Comparison of ENCODE assay signal across 1 cellular context in the genomic region with DNA sequence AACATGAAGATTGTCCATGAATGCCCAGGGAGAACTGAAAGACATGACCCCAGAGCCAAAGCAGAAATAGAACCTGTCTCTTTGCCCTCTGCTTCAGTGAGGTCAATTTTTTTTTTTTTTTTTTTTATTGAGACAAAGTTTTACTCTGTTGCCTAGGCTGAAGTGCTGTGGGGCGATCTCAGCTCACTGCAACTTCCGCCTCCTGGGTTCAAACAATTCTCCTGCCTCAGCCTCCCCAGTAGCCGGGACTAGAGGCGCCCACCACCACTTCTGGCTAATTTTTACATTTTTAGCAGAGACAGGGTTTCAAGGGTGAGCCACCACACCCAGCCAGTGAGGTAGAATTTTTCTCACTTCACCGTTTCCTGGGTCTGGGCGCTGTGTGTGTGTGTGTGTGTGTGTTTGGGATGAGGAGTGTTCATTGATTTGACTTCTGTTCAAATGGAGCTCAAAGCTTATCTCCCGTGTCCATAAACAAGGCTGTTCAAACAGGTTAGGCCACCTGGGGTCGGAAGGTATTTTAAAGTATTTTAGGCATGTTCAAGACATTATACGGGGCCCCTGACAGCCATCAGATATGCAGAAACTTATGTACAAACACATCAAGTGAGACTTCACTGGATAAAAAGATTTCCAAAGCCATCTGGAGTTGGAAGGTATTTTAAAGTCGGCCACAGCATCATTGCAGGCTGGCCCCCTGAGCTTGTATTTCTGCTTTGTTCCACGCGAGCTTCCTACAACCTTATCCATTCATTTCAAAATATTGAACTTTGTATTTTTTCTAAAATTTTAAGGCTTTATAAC.
TF ChIP-seq lines count a peak whose summit lies in the region.

No MANE protein-coding gene starts in this region.

TF ChIP-seq in HepG2, 621 proteins besides CTCF, POLR2A, EP300 and RAD21 (continued from another document and continues in another):
- TF ChIP-seq ZBED4 (CRISPR knock-in tag; IDR thresholded peaks at IDR 0.05; ENCODE audit: borderline replicate concordance) (0 out of 2 replicates have a peak, but pooled peaks have one; percentile 30), RXRB (CRISPR knock-in tag; IDR thresholded peaks at IDR 0.05; ENCODE audit: borderline replicate concordance) (peak; percentile 71), ZFY (CRISPR knock-in tag; IDR thresholded peaks at IDR 0.05) (no peak), ATM (IDR thresholded peaks at IDR 0.05; ENCODE audit: borderline replicate concordance) (no peak), ZUFSP (CRISPR knock-in tag; IDR thresholded peaks at IDR 0.05; ENCODE audit: borderline replicate concordance) (no peak), PBX3 (CRISPR knock-in tag; IDR thresholded peaks at IDR 0.05; ENCODE audit: borderline replicate concordance) (no peak), GLI4 (CRISPR knock-in tag; IDR thresholded peaks at IDR 0.05; ENCODE audit: borderline replicate concordance) (no peak), ZNF446 (CRISPR knock-in tag; IDR thresholded peaks at IDR 0.05) (no peak), RBFOX2 (IDR thresholded peaks at IDR 0.05; ENCODE audit: low read depth, low read length) (no peak), ZFYVE20 (CRISPR knock-in tag; IDR thresholded peaks at IDR 0.05; ENCODE audit: borderline replicate concordance, low read depth) (no peak), PTBP1 (IDR thresholded peaks at IDR 0.05; ENCODE audit: low read depth, low read length, poor library complexity, severe bottlenecking) (no peak), ZNF691 (CRISPR knock-in tag; IDR thresholded peaks at IDR 0.05; ENCODE audit: borderline replicate concordance, low read depth) (no peak), KDM6A (CRISPR knock-in tag; IDR thresholded peaks at IDR 0.05; ENCODE audit: low read depth) (peak; percentile 33; the same call in 1 of the 2 replicates), NONO (IDR thresholded peaks at IDR 0.05) (no peak), NONO (CRISPR knock-in tag; conservative IDR thresholded peaks at IDR 0.05) (peak; percentile 68), TFDP1 (CRISPR knock-in tag; IDR thresholded peaks at IDR 0.05; ENCODE audit: borderline replicate concordance) (no peak), GPN1 (CRISPR knock-in tag; IDR thresholded peaks at IDR 0.05; ENCODE audit: borderline replicate concordance) (no peak), ZSCAN31 (CRISPR knock-in tag; IDR thresholded peaks at IDR 0.05; ENCODE audit: low read depth) (peak; percentile 46; the same call in 1 of the 2 replicates), ZNF644 (CRISPR knock-in tag; IDR thresholded peaks at IDR 0.05; ENCODE audit: low read depth) (0 out of 2 replicates have a peak, but pooled peaks have one; percentile 25), ZNF558 (CRISPR knock-in tag; IDR thresholded peaks at IDR 0.05; ENCODE audit: borderline replicate concordance) (no peak), ZNF564 (CRISPR knock-in tag; IDR thresholded peaks at IDR 0.05) (no peak), TBL1XR1 (IDR thresholded peaks at IDR 0.05; ENCODE audit: borderline replicate concordance, low read length, partially characterized antibody) (peak; percentile 15), FOXC1 (CRISPR knock-in tag; IDR thresholded peaks at IDR 0.05; ENCODE audit: borderline replicate concordance) (no peak; the same call in 1 of the 2 replicates), FOSL2 (CRISPR knock-in tag; IDR thresholded peaks at IDR 0.05) (peak; percentile 14; the same call in 1 of the 2 replicates), MAX (IDR thresholded peaks at IDR 0.05) (0 out of 2 replicates have a peak, but pooled peaks have one; percentile 8), NFIC (IDR thresholded peaks at IDR 0.05; ENCODE audit: low read length) (no peak; the same call in 1 of the 2 replicates), ZNF33B (CRISPR knock-in tag; IDR thresholded peaks at IDR 0.05) (no peak), ZNF296 (CRISPR knock-in tag; conservative IDR thresholded peaks at IDR 0.05) (no peak), FOXK1 (CRISPR knock-in tag; IDR thresholded peaks at IDR 0.05; ENCODE audit: borderline replicate concordance, low read depth) (peak; percentile 29; the same call in 1 of the 2 replicates), KMT2A (CRISPR knock-in tag; IDR thresholded peaks at IDR 0.05) (no peak), ZNF24 (IDR thresholded peaks at IDR 0.05) (no peak), PHF8 (CRISPR knock-in tag; IDR thresholded peaks at IDR 0.05) (no peak), ZNF878 (CRISPR knock-in tag; IDR thresholded peaks at IDR 0.05) (no peak), KLF9 (CRISPR knock-in tag; IDR thresholded peaks at IDR 0.05; ENCODE audit: low read depth) (no peak), ZNF253 (CRISPR knock-in tag; IDR thresholded peaks at IDR 0.05; ENCODE audit: borderline replicate concordance) (no peak), IRF2 (CRISPR knock-in tag; IDR thresholded peaks at IDR 0.05) (peak; percentile 21; the same call in 1 of the 2 replicates), SAFB2 (CRISPR knock-in tag; IDR thresholded peaks at IDR 0.05; ENCODE audit: borderline replicate concordance, low read depth) (no peak)
- TF ChIP-seq, protein P1, sequence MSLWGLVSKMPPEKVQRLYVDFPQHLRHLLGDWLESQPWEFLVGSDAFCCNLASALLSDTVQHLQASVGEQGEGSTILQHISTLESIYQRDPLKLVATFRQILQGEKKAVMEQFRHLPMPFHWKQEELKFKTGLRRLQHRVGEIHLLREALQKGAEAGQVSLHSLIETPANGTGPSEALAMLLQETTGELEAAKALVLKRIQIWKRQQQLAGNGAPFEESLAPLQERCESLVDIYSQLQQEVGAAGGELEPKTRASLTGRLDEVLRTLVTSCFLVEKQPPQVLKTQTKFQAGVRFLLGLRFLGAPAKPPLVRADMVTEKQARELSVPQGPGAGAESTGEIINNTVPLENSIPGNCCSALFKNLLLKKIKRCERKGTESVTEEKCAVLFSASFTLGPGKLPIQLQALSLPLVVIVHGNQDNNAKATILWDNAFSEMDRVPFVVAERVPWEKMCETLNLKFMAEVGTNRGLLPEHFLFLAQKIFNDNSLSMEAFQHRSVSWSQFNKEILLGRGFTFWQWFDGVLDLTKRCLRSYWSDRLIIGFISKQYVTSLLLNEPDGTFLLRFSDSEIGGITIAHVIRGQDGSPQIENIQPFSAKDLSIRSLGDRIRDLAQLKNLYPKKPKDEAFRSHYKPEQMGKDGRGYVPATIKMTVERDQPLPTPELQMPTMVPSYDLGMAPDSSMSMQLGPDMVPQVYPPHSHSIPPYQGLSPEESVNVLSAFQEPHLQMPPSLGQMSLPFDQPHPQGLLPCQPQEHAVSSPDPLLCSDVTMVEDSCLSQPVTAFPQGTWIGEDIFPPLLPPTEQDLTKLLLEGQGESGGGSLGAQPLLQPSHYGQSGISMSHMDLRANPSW (CRISPR knock-in tag; IDR thresholded peaks at IDR 0.05; ENCODE audit: borderline replicate concordance) = peak; percentile 83; the same call in 1 of the 2 replicates
- TF ChIP-seq, protein P2, sequence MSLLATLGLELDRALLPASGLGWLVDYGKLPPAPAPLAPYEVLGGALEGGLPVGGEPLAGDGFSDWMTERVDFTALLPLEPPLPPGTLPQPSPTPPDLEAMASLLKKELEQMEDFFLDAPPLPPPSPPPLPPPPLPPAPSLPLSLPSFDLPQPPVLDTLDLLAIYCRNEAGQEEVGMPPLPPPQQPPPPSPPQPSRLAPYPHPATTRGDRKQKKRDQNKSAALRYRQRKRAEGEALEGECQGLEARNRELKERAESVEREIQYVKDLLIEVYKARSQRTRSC (CRISPR knock-in tag; IDR thresholded peaks at IDR 0.05; ENCODE audit: low read depth) = no peak
- TF ChIP-seq, protein P3, sequence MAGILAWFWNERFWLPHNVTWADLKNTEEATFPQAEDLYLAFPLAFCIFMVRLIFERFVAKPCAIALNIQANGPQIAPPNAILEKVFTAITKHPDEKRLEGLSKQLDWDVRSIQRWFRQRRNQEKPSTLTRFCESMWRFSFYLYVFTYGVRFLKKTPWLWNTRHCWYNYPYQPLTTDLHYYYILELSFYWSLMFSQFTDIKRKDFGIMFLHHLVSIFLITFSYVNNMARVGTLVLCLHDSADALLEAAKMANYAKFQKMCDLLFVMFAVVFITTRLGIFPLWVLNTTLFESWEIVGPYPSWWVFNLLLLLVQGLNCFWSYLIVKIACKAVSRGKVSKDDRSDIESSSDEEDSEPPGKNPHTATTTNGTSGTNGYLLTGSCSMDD (CRISPR knock-in tag; IDR thresholded peaks at IDR 0.05) = no peak
- TF ChIP-seq, protein P4, sequence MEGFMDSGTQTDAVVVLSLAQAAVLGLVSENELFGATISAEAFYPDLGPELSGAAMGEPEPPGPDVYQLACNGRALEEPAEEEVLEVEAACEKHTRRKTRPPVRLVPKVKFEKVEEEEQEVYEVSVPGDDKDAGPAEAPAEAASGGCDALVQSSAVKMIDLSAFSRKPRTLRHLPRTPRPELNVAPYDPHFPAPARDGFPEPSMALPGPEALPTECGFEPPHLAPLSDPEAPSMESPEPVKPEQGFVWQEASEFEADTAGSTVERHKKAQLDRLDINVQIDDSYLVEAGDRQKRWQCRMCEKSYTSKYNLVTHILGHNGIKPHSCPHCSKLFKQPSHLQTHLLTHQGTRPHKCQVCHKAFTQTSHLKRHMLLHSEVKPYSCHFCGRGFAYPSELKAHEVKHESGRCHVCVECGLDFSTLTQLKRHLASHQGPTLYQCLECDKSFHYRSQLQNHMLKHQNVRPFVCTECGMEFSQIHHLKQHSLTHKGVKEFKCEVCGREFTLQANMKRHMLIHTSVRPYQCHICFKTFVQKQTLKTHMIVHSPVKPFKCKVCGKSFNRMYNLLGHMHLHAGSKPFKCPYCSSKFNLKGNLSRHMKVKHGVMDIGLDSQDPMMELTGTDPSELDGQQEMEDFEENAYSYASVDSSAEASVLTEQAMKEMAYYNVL (CRISPR knock-in tag; IDR thresholded peaks at IDR 0.05; ENCODE audit: borderline replicate concordance) = peak; percentile 67; the same call in 1 of the 2 replicates
